4 cellular contexts compared by ENCODE assay signal in genomic region chr11:111928286-111928685, GRCh38. TPM values are rescaled to one million over a fixed set of nuclear protein-coding genes. Genes with fewer than 3 reads are reported as not detected.
"Had no signal": no experiment of that assay in that cellular context is flagged by ENCODE, and none has a peak within 500 bp of the region (broad histone marks: within the 10 kb centered on the region; RNA-seq: fewer than 3 reads in every experiment).

No MANE protein-coding gene starts in this region.

RNA-seq across cellular contexts. Expression of gene C11orf52, which starts 9.6 kb away (rescaled TPM):
- total RNA-seq: SK-MEL-5 had no signal
- polyA plus RNA-seq: SK-N-SH had no signal

RNA-seq across cellular contexts. Expression of gene HSPB2, which starts 15.8 kb away (rescaled TPM):
- total RNA-seq: HT-29, NCI-H460, SK-MEL-5 had no signal
- polyA plus RNA-seq: SK-N-SH had no signal

RNA-seq across cellular contexts. Expression of gene CRYAB, which starts 16.7 kb away (rescaled TPM):
- total RNA-seq: HT-29 had no signal
